ENCODE assay signal across 9 cellular contexts in the genomic region with DNA sequence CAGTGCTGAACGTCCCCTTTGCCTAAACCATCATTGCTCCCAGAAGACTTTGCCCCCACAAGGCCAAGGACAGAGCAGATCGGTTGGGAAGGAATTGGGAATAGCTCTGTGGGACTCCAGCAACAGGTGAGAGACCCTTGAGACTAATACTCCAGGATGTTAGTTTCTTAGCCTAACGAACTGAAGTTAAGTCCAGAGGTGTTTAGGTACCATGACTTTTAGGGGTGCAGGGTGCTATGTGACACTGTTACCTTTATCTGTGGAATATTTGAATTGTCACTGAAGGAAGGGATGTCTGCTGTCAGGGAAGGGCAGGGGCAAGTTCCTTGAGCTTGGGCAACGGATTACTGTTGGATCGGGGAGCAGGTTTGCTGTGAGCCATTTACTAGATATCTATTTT. TPM values are rescaled to one million over a fixed set of nuclear protein-coding genes. Genes with fewer than 3 reads are reported as not detected.
A peak's percentile ranks its signal among the peaks of the same experiment; 100 is the strongest.
DNase-seq lines count a peak whose midpoint lies in the region; ATAC-seq and TF ChIP-seq lines count a peak whose summit lies in the region.
"Had no signal": no experiment of that assay in that cellular context is flagged by ENCODE, and none has a peak within 500 bp of the region (broad histone marks: within the 10 kb centered on the region; RNA-seq: fewer than 3 reads in every experiment).

No MANE protein-coding gene starts in this region.

- H3K23ac ChIP-seq in neuronal stem cell (ENCODE audit: low read depth, low read length, poor library complexity), result no peak overlapping the region

- H3K4me3 ChIP-seq in CD4-positive, alpha-beta memory T cell (ENCODE audit: low read length in 2 of 2), result no peak overlapping the region
- H3K4me3 ChIP-seq in NT2/D1 (ENCODE audit: insufficient read length, low read depth) (peak overlapping the region; percentile 95), neuronal stem cell (ENCODE audit: low read length in 2 of 2) (peak overlapping the region in 1 of 2 donors; percentile 19), testis (no peak overlapping the region)

- H3K4me1 Mint-ChIP-seq in CD4-positive, alpha-beta memory T cell, result peaks cover 34 to 69% (median 55%) of the 10 kb centered on the region in 4 donors
- H3K4me1 Mint-ChIP-seq in endothelial cell (ENCODE audit: unreplicated experiment), result peaks cover 57% of the 10 kb centered on the region

- peaks cover 0 to 2% (median 0%) of the 10 kb centered on the region in 8 donors for H3K9me3 Mint-ChIP-seq in CD4-positive, alpha-beta memory T cell
- H3K9me3 Mint-ChIP-seq in endothelial cell (ENCODE audit: unreplicated experiment), result no peaks in the 10 kb centered on the region

- no peak for TF ChIP-seq POLR2A in testis (IDR thresholded peaks at IDR 0.05)

- H3K27ac Mint-ChIP-seq in CD4-positive, alpha-beta memory T cell, result peak overlapping the region in 6 of 7 donors; percentile 25 to 99 (median 80)
- peak overlapping the region; percentile 99 for H3K27ac Mint-ChIP-seq in endothelial cell (ENCODE audit: unreplicated experiment)

- H3K14ac ChIP-seq in neuronal stem cell (ENCODE audit: low read length), result no peak overlapping the region

- DNase-seq in CD4-positive, alpha-beta memory T cell, result no peak
- DNase-seq in NT2/D1 (ENCODE audit: low read depth, low spot score) (no peak), endothelial cell (ENCODE audit: low spot score) (no peak), neuronal stem cell (ENCODE audit: low spot score) (no peak), testis (no peak)
- DNase-seq: SIG-M5 had no signal

- ATAC-seq in HG02588 (IDR thresholded peaks at IDR 0.05; ENCODE audit: unreplicated experiment) (no peak), HG03442 (IDR thresholded peaks at IDR 0.05; ENCODE audit: unreplicated experiment) (no peak), GM18867 (IDR thresholded peaks at IDR 0.05; ENCODE audit: unreplicated experiment) (no peak)

- no peak overlapping the region for H2BK120ac ChIP-seq in neuronal stem cell (ENCODE audit: low read depth, low read length)

- no peak overlapping the region for H2BK15ac ChIP-seq in neuronal stem cell (ENCODE audit: low read length)

- no peaks in the 10 kb centered on the region for H3K27me3 Mint-ChIP-seq in CD4-positive, alpha-beta memory T cell
- peaks cover 20% of the 10 kb centered on the region for H3K27me3 Mint-ChIP-seq in endothelial cell (ENCODE audit: unreplicated experiment)

- H3K9me3 ChIP-seq in CD4-positive, alpha-beta memory T cell (ENCODE audit: control insufficient read depth in 1 of 2, low read length in 2 of 2), result no peaks in the 10 kb centered on the region
- H3K9me3 ChIP-seq in NT2/D1 (ENCODE audit: insufficient read depth, low read length) (peaks cover 22% of the 10 kb centered on the region), neuronal stem cell (replicated peaks in 1 of 2; ENCODE audit: control insufficient read depth in 2 of 2, insufficient read depth in 1 of 2, low read depth in 1 of 2, low read length in 2 of 2) (peaks cover 2 to 28% of the 10 kb centered on the region in 2 donors), testis (no peaks in the 10 kb centered on the region)

- H3K79me1 ChIP-seq in neuronal stem cell (ENCODE audit: low read depth, low read length), result peaks cover 26% of the 10 kb centered on the region

- no peak overlapping the region for H2AK5ac ChIP-seq in neuronal stem cell (ENCODE audit: low read depth, low read length)

- intact Hi-C loops in CD4-positive, alpha-beta memory T cell (cut with micrococcal nuclease), result loop anchor here (2.0 to 5.0 kb wide), 4 partner anchors 166 to 429 kb away; a partner anchor contains a TSS
- intact Hi-C loops in testis (cut with DNase I; ENCODE audit: low total_unique reads), result loop anchor here (5.0 to 10.0 kb wide), 2 partner anchors 121 to 244 kb away; no protein-coding TSS in a partner anchor

- no peaks in the 10 kb centered on the region for H3K36me3 ChIP-seq in CD4-positive, alpha-beta memory T cell (ENCODE audit: insufficient read depth, low read length)
- peaks cover 43% of the 10 kb centered on the region for H3K36me3 ChIP-seq in NT2/D1 (ENCODE audit: insufficient read depth, insufficient read length, low read length)
- peaks cover 0 to 29% of the 10 kb centered on the region in 2 donors for H3K36me3 ChIP-seq in neuronal stem cell (replicated peaks in 1 of 2; ENCODE audit: control insufficient read depth in 2 of 2, insufficient read depth in 2 of 2, low read length in 2 of 2)
- H3K36me3 ChIP-seq in testis (ENCODE audit: low read depth, missing control alignments), result no peaks in the 10 kb centered on the region

- no peak overlapping the region for H4K8ac ChIP-seq in neuronal stem cell (ENCODE audit: low read depth, low read length)

- peak overlapping the region; percentile 80 for H3K4me2 ChIP-seq in neuronal stem cell (ENCODE audit: insufficient read depth, low read length, poor library complexity, severe bottlenecking)

- POLR2A ChIA-PET in CD4-positive, alpha-beta memory T cell (lab: Charles Lee; ENCODE audit: partially characterized antibody), result no interaction called here

- WGBS in neuronal stem cell (ENCODE audit: extremely low coverage in 2 of 2, insufficient read length in 2 of 2, insufficient replicate concordance in 1 of 2), 2 donors, result no CpG with 5 or more reads among the region's 5 CpGs
- WGBS in testis, 2 donors, result 43 to 48% methylated on average over 5 of the region's 5 CpGs

- H3K9ac ChIP-seq in NT2/D1 (ENCODE audit: insufficient read length, low read depth) (peak overlapping the region; percentile 54), neuronal stem cell (ENCODE audit: low read depth, low read length, poor library complexity) (no peak overlapping the region)

- H2AFZ ChIP-seq in neuronal stem cell (ENCODE audit: low read length), result no peak overlapping the region

- H4K91ac ChIP-seq in neuronal stem cell (ENCODE audit: low read depth, low read length, poor library complexity), result no peak overlapping the region

- H2BK5ac ChIP-seq in neuronal stem cell (ENCODE audit: low read length), result no peak overlapping the region

- peak overlapping the region; percentile 80 to 96 (median 90) for H3K4me3 Mint-ChIP-seq in CD4-positive, alpha-beta memory T cell
- H3K4me3 Mint-ChIP-seq in endothelial cell (ENCODE audit: unreplicated experiment), result peak overlapping the region; percentile 98

- H3K36me3 Mint-ChIP-seq in CD4-positive, alpha-beta memory T cell, result peaks cover under 1 to 12% of the 10 kb centered on the region in 2 donors
- peaks cover 25% of the 10 kb centered on the region for H3K36me3 Mint-ChIP-seq in endothelial cell (ENCODE audit: low read depth, unreplicated experiment)

- H3K18ac ChIP-seq in neuronal stem cell (ENCODE audit: low read length), result no peak overlapping the region

- CTCF ChIA-PET in CD4-positive, alpha-beta memory T cell (lab: Charles Lee; ENCODE audit: partially characterized antibody), result no interaction called here

- H3K4ac ChIP-seq in neuronal stem cell (ENCODE audit: low read length), result no peak overlapping the region

- no peak overlapping the region for H2BK12ac ChIP-seq in neuronal stem cell (ENCODE audit: low read length)

- H3K27me3 ChIP-seq in CD4-positive, alpha-beta memory T cell (ENCODE audit: insufficient read depth, low read length), result no peaks in the 10 kb centered on the region
- H3K27me3 ChIP-seq in NT2/D1 (ENCODE audit: insufficient read depth, insufficient read length), result no peaks in the 10 kb centered on the region
- H3K27me3 ChIP-seq in neuronal stem cell (ENCODE audit: control insufficient read depth in 3 of 3, insufficient read depth in 3 of 3, low read depth in 1 of 3, low read length in 3 of 3), result no peaks in the 10 kb centered on the region
- no peaks in the 10 kb centered on the region for H3K27me3 ChIP-seq in testis

- H3K27ac ChIP-seq in CD4-positive, alpha-beta memory T cell (ENCODE audit: low read depth, low read length), result no peak overlapping the region
- H3K27ac ChIP-seq in neuronal stem cell (replicated peaks; ENCODE audit: low read length) (no peak overlapping the region), testis (peak overlapping the region in 1 of 2 donors; percentile 96)

- H3K4me1 ChIP-seq in CD4-positive, alpha-beta memory T cell (ENCODE audit: insufficient read depth, low read length), result peaks cover 38% of the 10 kb centered on the region
- H3K4me1 ChIP-seq in NT2/D1 (ENCODE audit: insufficient read depth, insufficient read length) (peaks cover 20% of the 10 kb centered on the region), neuronal stem cell (ENCODE audit: control insufficient read depth in 2 of 2, insufficient read depth in 1 of 2, low read depth in 1 of 2, low read length in 2 of 2) (peaks cover 15 to 16% of the 10 kb centered on the region in 2 donors), testis (peaks cover 20% of the 10 kb centered on the region)

- no peak for TF ChIP-seq CTCF in endothelial cell (IDR thresholded peaks at IDR 0.05; ENCODE audit: unreplicated experiment)
- no peak for TF ChIP-seq CTCF in testis (IDR thresholded peaks at IDR 0.05)

RNA-seq across cellular contexts. Expression of a gene that starts 1.9 kb away (rescaled TPM):
- total RNA-seq in CD4-positive, alpha-beta memory T cell, result 10 to 100 TPM; 81.7 to 87.5 TPM
- polyA plus RNA-seq in CD4-positive, alpha-beta memory T cell, result 10 to 100 TPM; 63.7 to 97.4 TPM
- total RNA-seq in endothelial cell (ENCODE audit: unreplicated experiment) (178 TPM), testis (10 to 100 TPM; 80.0 to 83.6 TPM)
- polyA plus RNA-seq in neuronal stem cell (2013, experiment 1 of 2), result 49.1 TPM
- 48.5 TPM for polyA plus RNA-seq in neuronal stem cell (2013, experiment 2 of 2)
- 76.9 TPM for polyA plus RNA-seq in testis (ENCODE audit: insufficient read depth, low read depth, low replicate concordance)

RNA-seq across cellular contexts. Expression of a gene that starts 4.8 kb away (rescaled TPM):
- not detected for total RNA-seq in CD4-positive, alpha-beta memory T cell
- not detected for polyA plus RNA-seq in CD4-positive, alpha-beta memory T cell
- 0.54 TPM for total RNA-seq in endothelial cell (ENCODE audit: unreplicated experiment)
- polyA plus RNA-seq in neuronal stem cell (2013, experiment 1 of 2), result 549 TPM
- polyA plus RNA-seq in neuronal stem cell (2013, experiment 2 of 2), result 523 TPM
- total RNA-seq in testis, result 1 to 10 TPM; 6.2 to 8.7 TPM
- 6.1 TPM for polyA plus RNA-seq in testis (ENCODE audit: insufficient read depth, low read depth, low replicate concordance)
